ENCODE assay signal across 16 cellular contexts in genomic region chr1:22137006-22137720, GRCh38. TPM values are rescaled to one million over a fixed set of nuclear protein-coding genes. Genes with fewer than 3 reads are reported as not detected.
A peak's percentile ranks its signal among the peaks of the same experiment; 100 is the strongest.
DNase-seq lines count a peak whose midpoint lies in the region; ATAC-seq and TF ChIP-seq lines count a peak whose summit lies in the region.
"Had no signal": no experiment of that assay in that cellular context is flagged by ENCODE, and none has a peak within 500 bp of the region (broad histone marks: within the 10 kb centered on the region; RNA-seq: fewer than 3 reads in every experiment).

No MANE protein-coding gene starts in this region.

- peaks cover 8% of the 10 kb centered on the region; the same call in 1 of the 2 replicates for H3F3A ChIP-seq in GM23338 (replicated peaks; ENCODE audit: low read depth)

- H2BK15ac ChIP-seq in neuronal stem cell (ENCODE audit: low read length): no peak overlapping the region

- peaks cover 55% of the 10 kb centered on the region for H3K4me1 Mint-ChIP-seq in GM23338
- H3K4me1 Mint-ChIP-seq: activated CD4-positive, alpha-beta T cell treated with anti-CD3 and anti-CD28 coated beads for 36 hours had no signal

- H3K4me3 ChIP-seq in GM23338 (no peak overlapping the region), neuronal stem cell (ENCODE audit: low read length in 2 of 2) (no peak overlapping the region), gastroesophageal sphincter (no peak overlapping the region)
- H3K4me3 ChIP-seq: coronary artery, skin epidermis had no signal

- ATAC-seq in GM23338: peak; percentile 38
- peak; percentile 73 for ATAC-seq in esophagus mucosa
- ATAC-seq in gastroesophageal sphincter: no peak
- ATAC-seq in GM19397 (IDR thresholded peaks at IDR 0.05; ENCODE audit: unreplicated experiment): no peak
- ATAC-seq: activated CD4-positive, alpha-beta T cell treated with anti-CD3 and anti-CD28 coated beads for 36 hours had no signal

- H2AK5ac ChIP-seq in neuronal stem cell (ENCODE audit: low read depth, low read length): no peak overlapping the region

- H3K4ac ChIP-seq in neuronal stem cell (ENCODE audit: low read length): no peak overlapping the region

- no peak overlapping the region for H2BK120ac ChIP-seq in neuronal stem cell (ENCODE audit: low read depth, low read length)

- no peak for TF ChIP-seq POLR2A in gastroesophageal sphincter (IDR thresholded peaks at IDR 0.05)

- H2BK12ac ChIP-seq in neuronal stem cell (ENCODE audit: low read length): no peak overlapping the region

- H3K9me3 ChIP-seq in neuronal stem cell (replicated peaks in 1 of 2; ENCODE audit: control insufficient read depth in 2 of 2, insufficient read depth in 1 of 2, low read depth in 1 of 2, low read length in 2 of 2) (peaks cover 0 to 2% of the 10 kb centered on the region in 2 donors), gastroesophageal sphincter (no peaks in the 10 kb centered on the region)

- peak; percentile 65 for DNase-seq in GM23338 (ENCODE audit: low spot score)
- DNase-seq in OCI-M1 (lab: John Stamatoyannopoulos, UW): peak; percentile 20
- no peak for DNase-seq in neuronal stem cell (ENCODE audit: low spot score)
- no peak for DNase-seq in activated gamma-delta T cell (lab: John Stamatoyannopoulos, UW)
- no peak for DNase-seq in T-helper 9 cell
- DNase-seq: activated CD4-positive, alpha-beta T cell treated with anti-CD3 and anti-CD28 coated beads for 36 hours; KG1; NCI-H1436 treated with DMSO at 0.1 percent for 48 hours; NCI-H524 treated with DMSO at 0.1 percent for 48 hours had no signal

- TF ChIP-seq EP300 in gastroesophageal sphincter (IDR thresholded peaks at IDR 0.05): no peak

- no peak overlapping the region for H4K8ac ChIP-seq in neuronal stem cell (ENCODE audit: low read depth, low read length)

- H3K14ac ChIP-seq in neuronal stem cell (ENCODE audit: low read length): no peak overlapping the region

- H2AFZ ChIP-seq in GM23338 (no peak overlapping the region), neuronal stem cell (ENCODE audit: low read length) (peak overlapping the region; percentile 37)

- no peak overlapping the region for H3K27ac Mint-ChIP-seq in GM23338
- H3K27ac Mint-ChIP-seq: activated CD4-positive, alpha-beta T cell treated with anti-CD3 and anti-CD28 coated beads for 36 hours; memory B cell; T-helper 1 cell treated with Interleukin-12 subunit alpha and Interleukin-12 subunit beta and Interleukin-4 antibody, amounts not matched to agents 30 μg/mL and 1 μg/mL, for 36 hours had no signal

- H4K20me1 ChIP-seq in GM23338 (replicated peaks; ENCODE audit: insufficient read depth): no peaks in the 10 kb centered on the region; the same call in 1 of the 2 replicates

- peaks cover 3% of the 10 kb centered on the region for H3K79me1 ChIP-seq in neuronal stem cell (ENCODE audit: low read depth, low read length)

- H3K4me2 ChIP-seq in GM23338 (peak overlapping the region; percentile 65), neuronal stem cell (ENCODE audit: insufficient read depth, low read length, poor library complexity, severe bottlenecking) (no peak overlapping the region)

- H3K23ac ChIP-seq in neuronal stem cell (ENCODE audit: low read depth, low read length, poor library complexity): no peak overlapping the region

- H3K36me3 ChIP-seq in GM23338 (ENCODE audit: insufficient read depth): no peaks in the 10 kb centered on the region
- no peaks in the 10 kb centered on the region for H3K36me3 ChIP-seq in neuronal stem cell (replicated peaks in 1 of 2; ENCODE audit: control insufficient read depth in 2 of 2, insufficient read depth in 2 of 2, low read length in 2 of 2)
- H3K36me3 ChIP-seq in gastroesophageal sphincter: no peaks in the 10 kb centered on the region

- no peak overlapping the region for H3K27ac ChIP-seq in GM23338 (ENCODE audit: low read depth)
- H3K27ac ChIP-seq in neuronal stem cell (replicated peaks; ENCODE audit: low read length): no peak overlapping the region
- H3K27ac ChIP-seq in gastroesophageal sphincter: no peak overlapping the region
- H3K27ac ChIP-seq: coronary artery had no signal

- H3K4me3 Mint-ChIP-seq in GM23338: no peak overlapping the region
- H3K4me3 Mint-ChIP-seq: activated CD4-positive, alpha-beta T cell treated with anti-CD3 and anti-CD28 coated beads for 36 hours; memory B cell; T-helper 1 cell treated with Interleukin-12 subunit alpha and Interleukin-12 subunit beta and Interleukin-4 antibody, amounts not matched to agents 30 μg/mL and 1 μg/mL, for 36 hours had no signal

- WGBS in neuronal stem cell (ENCODE audit: extremely low coverage in 2 of 2, insufficient read length in 2 of 2, insufficient replicate concordance in 1 of 2), 2 donors: no CpG with 5 or more reads among the region's 16 CpGs
- WGBS in gastroesophageal sphincter (ENCODE audit: low coverage in 1 of 2), 2 donors: 39 to 63% methylated on average over 2 to 3 of the region's 16 CpGs

- no peak overlapping the region for H3K9ac ChIP-seq in neuronal stem cell (ENCODE audit: low read depth, low read length, poor library complexity)

- peaks cover 33% of the 10 kb centered on the region for H3K27me3 Mint-ChIP-seq in GM23338 (ENCODE audit: insufficient read depth, low read depth, poor library complexity)

- H3K9me3 Mint-ChIP-seq in GM23338: no peaks in the 10 kb centered on the region
- H3K9me3 Mint-ChIP-seq: memory B cell; T-helper 1 cell treated with Interleukin-12 subunit alpha and Interleukin-12 subunit beta and Interleukin-4 antibody, amounts not matched to agents 30 μg/mL and 1 μg/mL, for 36 hours had no signal

- no peaks in the 10 kb centered on the region for H3K9me2 ChIP-seq in GM23338 (ENCODE audit: insufficient read depth)

- H3K4me1 ChIP-seq in GM23338 (ENCODE audit: insufficient read depth) (peaks cover 39% of the 10 kb centered on the region), neuronal stem cell (ENCODE audit: control insufficient read depth in 2 of 2, insufficient read depth in 1 of 2, low read depth in 1 of 2, low read length in 2 of 2) (peaks cover 15 to 22% of the 10 kb centered on the region in 2 donors), gastroesophageal sphincter (peaks cover 0 to 17% (median 6%) of the 10 kb centered on the region in 3 donors)

- H3K27me3 ChIP-seq in GM23338 (ENCODE audit: insufficient read depth) (peaks cover 25% of the 10 kb centered on the region), neuronal stem cell (ENCODE audit: control insufficient read depth in 3 of 3, insufficient read depth in 3 of 3, low read depth in 1 of 3, low read length in 3 of 3) (peaks cover 7 to 94% (median 85%) of the 10 kb centered on the region in 3 experiments), gastroesophageal sphincter (peaks cover 68% of the 10 kb centered on the region)

- no peaks in the 10 kb centered on the region for H3K36me3 Mint-ChIP-seq in GM23338 (ENCODE audit: low read depth)
- H3K36me3 Mint-ChIP-seq: memory B cell had no signal

- no peak overlapping the region for H3K18ac ChIP-seq in neuronal stem cell (ENCODE audit: low read length)

- H3K79me2 ChIP-seq in GM23338 (replicated peaks; ENCODE audit: insufficient read depth): no peaks in the 10 kb centered on the region

- no peak overlapping the region for H2BK5ac ChIP-seq in neuronal stem cell (ENCODE audit: low read length)

- TF ChIP-seq CTCF in GM23338 (conservative IDR thresholded peaks at IDR 0.05; ENCODE audit: low read depth in 2 of 2) (no peak), gastroesophageal sphincter (IDR thresholded peaks at IDR 0.05) (no peak)

- H4K91ac ChIP-seq in neuronal stem cell (ENCODE audit: low read depth, low read length, poor library complexity): no peak overlapping the region

TF ChIP-seq in GM23338, 12 proteins besides CTCF, POLR2A, EP300 and RAD21 (continues in another document):
- no peak for TF ChIP-seq EZH2phosphoT487 (IDR thresholded peaks at IDR 0.05; ENCODE audit: unreplicated experiment)
- TF ChIP-seq NANOG (IDR thresholded peaks at IDR 0.05; ENCODE audit: borderline replicate concordance): no peak
- TF ChIP-seq, protein P1, sequence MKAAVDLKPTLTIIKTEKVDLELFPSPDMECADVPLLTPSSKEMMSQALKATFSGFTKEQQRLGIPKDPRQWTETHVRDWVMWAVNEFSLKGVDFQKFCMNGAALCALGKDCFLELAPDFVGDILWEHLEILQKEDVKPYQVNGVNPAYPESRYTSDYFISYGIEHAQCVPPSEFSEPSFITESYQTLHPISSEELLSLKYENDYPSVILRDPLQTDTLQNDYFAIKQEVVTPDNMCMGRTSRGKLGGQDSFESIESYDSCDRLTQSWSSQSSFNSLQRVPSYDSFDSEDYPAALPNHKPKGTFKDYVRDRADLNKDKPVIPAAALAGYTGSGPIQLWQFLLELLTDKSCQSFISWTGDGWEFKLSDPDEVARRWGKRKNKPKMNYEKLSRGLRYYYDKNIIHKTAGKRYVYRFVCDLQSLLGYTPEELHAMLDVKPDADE (IDR thresholded peaks at IDR 0.05): no peak
- no peak for TF ChIP-seq JUNB (IDR thresholded peaks at IDR 0.05; ENCODE audit: unreplicated experiment)

RNA-seq across cellular contexts. Expression of gene WNT4, which starts 5.7 kb away (rescaled TPM):
- total RNA-seq in GM23338 (2014; rRNA removed; shearing (Covaris generic)): 0.59 TPM in 1 of 2 replicates, not detected in the other
- polyA plus RNA-seq in GM23338 (2016; fragmentation: Nextera tagmentation; extraction: Ambion mirVana): 0.26 and 0.79 TPM in 2 replicates
- total RNA-seq in esophagus mucosa (7.7 TPM), gastroesophageal sphincter (under 1 TPM in 3 of 4 donors, not detected in 1; 0.12 to 0.27 (median 0.27) TPM)
- not detected for polyA plus RNA-seq in neuronal stem cell (2013, experiment 1 of 2)
- not detected for polyA plus RNA-seq in neuronal stem cell (2013, experiment 2 of 2)
- total RNA-seq: activated CD4-positive, alpha-beta T cell treated with anti-CD3 and anti-CD28 coated beads for 36 hours had no signal

Comparison
In these comparisons a context has a peak if more than half of its experiments do, and no peak if none do; other contexts are left out.
1. ATAC-seq: peak in GM23338 (single experiment) and esophagus mucosa (single experiment); none in gastroesophageal sphincter (single experiment) and GM19397 (single experiment).
2. DNase-seq: peak in GM23338 (single experiment) and OCI-M1 (single experiment); none in neuronal stem cell (single experiment), activated gamma-delta T cell (single experiment) and T-helper 9 cell (single experiment).